In the genomic region with DNA sequence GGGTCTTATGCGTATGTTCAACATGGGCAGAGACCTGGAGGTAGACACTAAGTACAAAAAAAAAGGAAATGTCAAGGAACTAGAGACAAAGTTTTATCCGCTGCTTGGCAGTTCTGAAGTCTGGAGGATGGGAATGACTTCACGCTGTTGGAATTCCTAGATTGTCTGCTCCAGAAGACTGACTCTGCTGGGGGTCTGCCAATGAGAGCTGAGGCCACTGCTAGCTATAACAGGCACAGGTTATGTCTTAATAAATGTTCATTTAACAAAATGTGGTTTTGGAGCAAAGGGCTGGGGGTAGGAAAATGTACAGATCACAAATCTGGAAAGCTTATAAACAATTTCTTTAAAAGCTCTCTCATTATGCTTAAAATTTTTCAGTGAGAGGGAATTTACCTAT, we compare ENCODE assay signal across 15 cellular contexts.
DNase-seq lines count a peak whose midpoint lies in the region; FAIRE-seq and TF ChIP-seq lines count a peak whose summit lies in the region.
"Had no signal": no experiment of that assay in that cellular context is flagged by ENCODE, and none has a peak within 500 bp of the region (broad histone marks: within the 10 kb centered on the region; RNA-seq: fewer than 3 reads in every experiment).

No MANE protein-coding gene starts in this region.

- DNase-seq in ACHN = peak; percentile 86
- DNase-seq in HTR-8/SVneo (ENCODE audit: insufficient read length, low spot score) = peak; percentile 52
- DNase-seq in choroid plexus epithelial cell (ENCODE audit: low read depth) = peak; percentile 93
- no peak for DNase-seq in NCI-H1436 (lab: John Stamatoyannopoulos, UW)
- DNase-seq in NCI-H187 (lab: John Stamatoyannopoulos, UW) = no peak
- no peak for DNase-seq in DMS53 (lab: John Stamatoyannopoulos, UW)
- DNase-seq in NAMALWA (ENCODE audit: low spot score) = no peak
- DNase-seq: activated CD4-positive, alpha-beta T cell treated with anti-CD3 and anti-CD28 coated beads, Interleukin-2, amount 10 ng/mL, durations not matched to agents 7 days and 5 days; activated effector memory CD4-positive, alpha-beta T cell treated with anti-CD3 and anti-CD28 coated beads, Interleukin-2, amount 50 U/mL, for 16 hours; NCI-H1694 treated with DMSO at 0.1 percent for 48 hours; SW 1271 had no signal

- no peak overlapping the region for H3K4me3 ChIP-seq in choroid plexus epithelial cell (ENCODE audit: low read depth, low read length)

- peaks cover 4% of the 10 kb centered on the region for H3K27me3 Mint-ChIP-seq in nephron (ENCODE audit: low read depth)

- TF ChIP-seq CTCF in choroid plexus epithelial cell (conservative IDR thresholded peaks at IDR 0.05; ENCODE audit: low read depth, low read length) (no peak), nephron (IDR thresholded peaks at IDR 0.05; ENCODE audit: unreplicated experiment in 3 of 3) (no peak)

- H3K36me3 Mint-ChIP-seq in nephron (ENCODE audit: low read depth) = no peaks in the 10 kb centered on the region
- H3K36me3 Mint-ChIP-seq: memory B cell had no signal

- H3K4me3 Mint-ChIP-seq in nephron = peak overlapping the region in 2 of 3 experiments; percentile 33 to 48
- H3K4me3 Mint-ChIP-seq: activated CD4-positive, alpha-beta T cell treated with anti-CD3 and anti-CD28 coated beads, Interleukin-2, amount 10 ng/mL, durations not matched to agents 7 days and 5 days; memory B cell had no signal

- no peaks in the 10 kb centered on the region for H3K9me3 Mint-ChIP-seq in nephron
- H3K9me3 Mint-ChIP-seq: activated CD4-positive, alpha-beta T cell treated with anti-CD3 and anti-CD28 coated beads, Interleukin-2, amount 10 ng/mL, durations not matched to agents 7 days and 5 days; memory B cell had no signal

- H3K27ac Mint-ChIP-seq in nephron = peak overlapping the region; percentile 76 to 80 (median 79)
- H3K27ac Mint-ChIP-seq: activated CD4-positive, alpha-beta T cell treated with anti-CD3 and anti-CD28 coated beads, Interleukin-2, amount 10 ng/mL, durations not matched to agents 7 days and 5 days; memory B cell had no signal

- peaks cover 30% of the 10 kb centered on the region for H3K4me1 Mint-ChIP-seq in nephron

- no peak for FAIRE-seq in HTR-8/SVneo (lab: Jason Lieb, UNC)
- FAIRE-seq: colon, G401.6 had no signal

- in situ Hi-C loops in ACHN (cut with HindIII; ENCODE audit: low pct_ligation_motif_present, low pct_unique_long_range_greater_than_20kb, low sequenced_read_pairs) = no loop called here

Comparison
In these comparisons a context has a peak if more than half of its experiments do, and no peak if none do; other contexts are left out.
1. DNase-seq: peak in ACHN (single experiment), HTR-8/SVneo (single experiment) and choroid plexus epithelial cell (single experiment); none in NCI-H1436 (single experiment), NCI-H187 (0 of 2), DMS53 (single experiment) and NAMALWA (single experiment).